In genomic region chr15:80264031-80264430, GRCh38 we compare ENCODE assay signal across 25 cellular contexts. TPM values are rescaled to one million over a fixed set of nuclear protein-coding genes. Genes with fewer than 3 reads are reported as not detected.
DNase-seq lines count a peak whose midpoint lies in the region; ATAC-seq and TF ChIP-seq lines count a peak whose summit lies in the region.
"Had no signal": no experiment of that assay in that cellular context is flagged by ENCODE, and none has a peak within 500 bp of the region (broad histone marks: within the 10 kb centered on the region; RNA-seq: fewer than 3 reads in every experiment).

No MANE protein-coding gene starts in this region.

- H3K27ac ChIP-seq in mammary epithelial cell (ENCODE audit: insufficient read depth, low read depth, low read length): no peak overlapping the region
- H3K27ac ChIP-seq: dorsolateral prefrontal cortex, hepatocyte, neutrophil, SJCRH30 had no signal

- H3K27me3 ChIP-seq in mammary epithelial cell (ENCODE audit: insufficient read depth, low read length): peaks cover 2% of the 10 kb centered on the region
- H3K27me3 ChIP-seq: SJCRH30 had no signal

- no peaks in the 10 kb centered on the region for H3K36me3 Mint-ChIP-seq in activated naive CD4-positive, alpha-beta T cell treated with anti-CD3 and anti-CD28 coated beads, Interleukin-2, amount 50 U/mL, for 72 hours
- H3K36me3 Mint-ChIP-seq in activated CD8-positive, alpha-beta memory T cell treated with anti-CD3 and anti-CD28 coated beads, Interleukin-2, amount 10 ng/mL, durations not matched to agents 7 days and 5 days: no peaks in the 10 kb centered on the region
- H3K36me3 Mint-ChIP-seq: brain had no signal

- ATAC-seq in activated naive CD4-positive, alpha-beta T cell treated with anti-CD3 and anti-CD28 coated beads, Interleukin-2, amount 50 U/mL, for 72 hours: no peak
- no peak for ATAC-seq in activated CD8-positive, alpha-beta memory T cell treated with anti-CD3 and anti-CD28 coated beads, Interleukin-2, amount 10 ng/mL, durations not matched to agents 7 days and 5 days
- ATAC-seq in GM21619 (IDR thresholded peaks at IDR 0.05; ENCODE audit: unreplicated experiment): no peak
- ATAC-seq: esophagus mucosa had no signal

- no peak overlapping the region for H3K4me2 ChIP-seq in mammary epithelial cell (ENCODE audit: insufficient read depth, low read depth, low read length)
- H3K4me2 ChIP-seq: hepatocyte had no signal

- H3K9me3 Mint-ChIP-seq in activated naive CD4-positive, alpha-beta T cell treated with anti-CD3 and anti-CD28 coated beads, Interleukin-2, amount 50 U/mL, for 72 hours: peaks cover 3 to 4% of the 10 kb centered on the region in 2 donors
- no peaks in the 10 kb centered on the region for H3K9me3 Mint-ChIP-seq in activated CD8-positive, alpha-beta memory T cell treated with anti-CD3 and anti-CD28 coated beads, Interleukin-2, amount 10 ng/mL, durations not matched to agents 7 days and 5 days (ENCODE audit: low read depth)

- DNase-seq in T47D (ENCODE audit: low read depth in 1 of 2, low spot score in 1 of 2): peak; percentile 38 to 54
- no peak for DNase-seq in mammary epithelial cell
- DNase-seq in amniotic epithelial cell (ENCODE audit: low read depth): peak; percentile 29
- peak; percentile 36 for DNase-seq in fibroblast of pulmonary artery (ENCODE audit: low read depth)
- no peak for DNase-seq in activated naive CD4-positive, alpha-beta T cell treated with anti-CD3 and anti-CD28 coated beads, Interleukin-2, amount 50 U/mL, for 72 hours (ENCODE audit: low spot score in 2 of 2)
- no peak for DNase-seq in activated CD8-positive, alpha-beta memory T cell treated with anti-CD3 and anti-CD28 coated beads, Interleukin-2, amount 10 ng/mL, durations not matched to agents 7 days and 5 days
- DNase-seq in NCI-H2196 (lab: John Stamatoyannopoulos, UW; ENCODE audit: unreplicated experiment): no peak
- DNase-seq: activated naive CD4-positive, alpha-beta T cell treated with anti-CD3 and anti-CD28 coated beads for 36 hours; activated T-cell treated with anti-CD3 and anti-CD28 coated beads for 4 hours; CD4-positive, alpha-beta T cell; DMS79; dorsolateral prefrontal cortex; kidney glomerular epithelial cell; NCI-H2029 treated with DMSO at 0.1 percent for 48 hours; NCI-H510A treated with DMSO at 0.1 percent for 48 hours; retina; stimulated activated CD4-positive, alpha-beta T cell treated with anti-CD3 and anti-CD28 coated beads, Interleukin-15, amount 100 ng/mL, for 24 hours; stimulated activated naive CD4-positive, alpha-beta T cell treated with Interleukin-2 at 50 U/mL for 16 hours; T-helper 9 cell had no signal

- H3K79me2 ChIP-seq in mammary epithelial cell (ENCODE audit: insufficient read depth, low read length): no peaks in the 10 kb centered on the region
- H3K79me2 ChIP-seq: hepatocyte had no signal

- peaks cover 19% of the 10 kb centered on the region for H3K27me3 Mint-ChIP-seq in activated CD8-positive, alpha-beta memory T cell treated with anti-CD3 and anti-CD28 coated beads, Interleukin-2, amount 10 ng/mL, durations not matched to agents 7 days and 5 days

- BruUV-seq in mammary epithelial cell (replicated peaks; lab: Mats Ljungman, UMichigan): no TSS peak

- no peak overlapping the region for H2AFZ ChIP-seq in mammary epithelial cell (ENCODE audit: low read depth, low read length)
- H2AFZ ChIP-seq: hepatocyte had no signal

- no peak overlapping the region for H3K4me3 Mint-ChIP-seq in activated CD8-positive, alpha-beta memory T cell treated with anti-CD3 and anti-CD28 coated beads, Interleukin-2, amount 10 ng/mL, durations not matched to agents 7 days and 5 days
- H3K4me3 Mint-ChIP-seq: activated naive CD4-positive, alpha-beta T cell treated with anti-CD3 and anti-CD28 coated beads for 36 hours; brain; CD4-positive, alpha-beta T cell had no signal

- no peak overlapping the region for H3K9ac ChIP-seq in mammary epithelial cell (ENCODE audit: insufficient read depth, low read length)

- H3K4me1 Mint-ChIP-seq in activated CD8-positive, alpha-beta memory T cell treated with anti-CD3 and anti-CD28 coated beads, Interleukin-2, amount 10 ng/mL, durations not matched to agents 7 days and 5 days: no peaks in the 10 kb centered on the region
- H3K4me1 Mint-ChIP-seq: brain had no signal

- no peaks in the 10 kb centered on the region for H4K20me1 ChIP-seq in mammary epithelial cell (ENCODE audit: insufficient read depth, low read length)

- intact Hi-C loops in mammary epithelial cell (cut with micrococcal nuclease): no loop called here

- no peaks in the 10 kb centered on the region for H3K4me1 ChIP-seq in mammary epithelial cell (ENCODE audit: insufficient read depth, low read length)
- H3K4me1 ChIP-seq: SJCRH30 had no signal

- dilution Hi-C loops in mammary epithelial cell (cut with HindIII; ENCODE audit: low sequenced_read_pairs): no loop called here

- CTCF ChIA-PET in mammary epithelial cell (lab: Charles Lee; ENCODE audit: low non-redundant PET): interaction anchor here (0.6 kb wide), 2 partner anchors 46 to 869 kb away, joined by 3 to 6 read pairs; no protein-coding TSS in a partner anchor
- CTCF ChIA-PET in activated CD8-positive, alpha-beta memory T cell treated with anti-CD3 and anti-CD28 coated beads, Interleukin-2, amount 10 ng/mL, durations not matched to agents 7 days and 5 days (lab: Charles Lee): no interaction called here

- TF ChIP-seq CTCF in mammary epithelial cell (conservative IDR thresholded peaks at IDR 0.05 in 1 of 2, IDR thresholded peaks at IDR 0.05 in 1 of 2; ENCODE audit: extremely low read depth in 1 of 2, insufficient read depth in 1 of 2, low read depth in 1 of 2, low read length in 2 of 2) (no peak), fibroblast of pulmonary artery (IDR thresholded peaks at IDR 0.05; ENCODE audit: low read length, missing control alignments) (no peak)

- in situ Hi-C loops in T47D (cut with HindIII; ENCODE audit: low pct_unique_long_range_greater_than_20kb, low sequenced_read_pairs): no loop called here
- in situ Hi-C loops in mammary epithelial cell (cut with MboI; ENCODE audit: low sequenced_read_pairs in 2 of 2): no loop called here

- no peaks in the 10 kb centered on the region for H3K9me3 ChIP-seq in mammary epithelial cell (replicated peaks; ENCODE audit: insufficient read depth, low read length)
- H3K9me3 ChIP-seq: neutrophil, SJCRH30 had no signal

- no peak overlapping the region for H3K27ac Mint-ChIP-seq in activated naive CD4-positive, alpha-beta T cell treated with anti-CD3 and anti-CD28 coated beads, Interleukin-2, amount 50 U/mL, for 72 hours
- H3K27ac Mint-ChIP-seq in activated CD8-positive, alpha-beta memory T cell treated with anti-CD3 and anti-CD28 coated beads, Interleukin-2, amount 10 ng/mL, durations not matched to agents 7 days and 5 days: no peak overlapping the region
- H3K27ac Mint-ChIP-seq: activated naive CD4-positive, alpha-beta T cell treated with anti-CD3 and anti-CD28 coated beads for 36 hours; brain; CD4-positive, alpha-beta T cell had no signal

- H3K4me3 ChIP-seq in mammary epithelial cell (replicated peaks in 1 of 3; ENCODE audit: insufficient read depth in 1 of 3, low read depth in 2 of 3, low read length in 3 of 3) (no peak overlapping the region), fibroblast of pulmonary artery (replicated peaks; ENCODE audit: low read depth, low read length) (no peak overlapping the region)
- H3K4me3 ChIP-seq: dorsolateral prefrontal cortex, hepatocyte, SJCRH30 had no signal

- H3K36me3 ChIP-seq in mammary epithelial cell (ENCODE audit: insufficient read depth, low read length): no peaks in the 10 kb centered on the region
- H3K36me3 ChIP-seq: neutrophil, SJCRH30 had no signal

RNA-seq across cellular contexts. Expression of gene CTXND1, which starts 12.0 kb away (rescaled TPM):
- total RNA-seq in mammary epithelial cell: not detected
- polyA plus RNA-seq in mammary epithelial cell: not detected
- polyA minus RNA-seq in mammary epithelial cell: not detected
- total RNA-seq in activated naive CD4-positive, alpha-beta T cell treated with anti-CD3 and anti-CD28 coated beads, Interleukin-2, amount 50 U/mL, for 72 hours: not detected
- not detected for total RNA-seq in activated CD8-positive, alpha-beta memory T cell treated with anti-CD3 and anti-CD28 coated beads, Interleukin-2, amount 10 ng/mL, durations not matched to agents 7 days and 5 days
- total RNA-seq: activated naive CD4-positive, alpha-beta T cell treated with anti-CD3 and anti-CD28 coated beads for 36 hours; CD4-positive, alpha-beta T cell had no signal

Comparison
In these comparisons a context has a peak if more than half of its experiments do, and no peak if none do; other contexts are left out.
1. DNase-seq: peak in T47D (2 of 2), amniotic epithelial cell (single experiment) and fibroblast of pulmonary artery (single experiment); none in mammary epithelial cell (single experiment), activated naive CD4-positive, alpha-beta T cell treated with anti-CD3 and anti-CD28 coated beads, Interleukin-2, amount 50 U/mL, for 72 hours (0 of 2), activated CD8-positive, alpha-beta memory T cell treated with anti-CD3 and anti-CD28 coated beads, Interleukin-2, amount 10 ng/mL, durations not matched to agents 7 days and 5 days (single experiment) and NCI-H2196 (single experiment).